In genomic region chr3:9352917-9353823, GRCh38 we compare ENCODE assay signal across 1 cellular context.
TF ChIP-seq lines count a peak whose summit lies in the region.

No MANE protein-coding gene starts in this region.

TF ChIP-seq in HepG2, 621 proteins besides CTCF, POLR2A, EP300 and RAD21 (continued from another document and continues in another):
- TF ChIP-seq DMTF1 (CRISPR knock-in tag; IDR thresholded peaks at IDR 0.05) (no peak), TARDBP (CRISPR knock-in tag; IDR thresholded peaks at IDR 0.05) (0 out of 2 replicates have a peak, but pooled peaks have one; percentile 9), TBP (CRISPR knock-in tag; IDR thresholded peaks at IDR 0.05) (no peak), USF2 (IDR thresholded peaks at IDR 0.05; ENCODE audit: low read depth, low read length) (no peak), USF2 (CRISPR knock-in tag; IDR thresholded peaks at IDR 0.05; ENCODE audit: borderline replicate concordance) (no peak), ZKSCAN8 (CRISPR knock-in tag; IDR thresholded peaks at IDR 0.05; ENCODE audit: borderline replicate concordance) (no peak), ZNF781 (CRISPR knock-in tag; IDR thresholded peaks at IDR 0.05; ENCODE audit: borderline replicate concordance, not compliant biosample characterization) (no peak), NCOA2 (CRISPR knock-in tag; IDR thresholded peaks at IDR 0.05) (peak; percentile 44; the same call in 1 of the 2 replicates), ZNF713 (CRISPR knock-in tag; IDR thresholded peaks at IDR 0.05) (no peak), ZNF775 (CRISPR knock-in tag; IDR thresholded peaks at IDR 0.05; ENCODE audit: borderline replicate concordance) (no peak; the same call in 1 of the 2 replicates), SPEN (CRISPR knock-in tag; IDR thresholded peaks at IDR 0.05; ENCODE audit: low read depth) (no peak), ADNP (CRISPR knock-in tag; IDR thresholded peaks at IDR 0.05) (no peak), SSRP1 (CRISPR knock-in tag; IDR thresholded peaks at IDR 0.05) (no peak), THRA (CRISPR knock-in tag; IDR thresholded peaks at IDR 0.05; ENCODE audit: borderline replicate concordance) (0 out of 2 replicates have a peak, but pooled peaks have one; percentile 30), ATF7 (IDR thresholded peaks at IDR 0.05) (no peak), ATF7 (CRISPR knock-in tag; IDR thresholded peaks at IDR 0.05) (no peak), GATA4 (IDR thresholded peaks at IDR 0.05; ENCODE audit: borderline replicate concordance, low read depth) (peak; percentile 24; the same call in 1 of the 2 replicates), ZNF777 (CRISPR knock-in tag; IDR thresholded peaks at IDR 0.05) (no peak), SNRNP70 (IDR thresholded peaks at IDR 0.05; ENCODE audit: low read depth, low read length) (no peak), ZFP37 (CRISPR knock-in tag; IDR thresholded peaks at IDR 0.05; ENCODE audit: borderline replicate concordance) (no peak), KDM6A (CRISPR knock-in tag; IDR thresholded peaks at IDR 0.05; ENCODE audit: low read depth) (0 out of 2 replicates have a peak, but pooled peaks have one; percentile 32), ZNF597 (CRISPR knock-in tag; IDR thresholded peaks at IDR 0.05) (no peak), TOE1 (CRISPR knock-in tag; IDR thresholded peaks at IDR 0.05) (no peak), ISL2 (CRISPR knock-in tag; IDR thresholded peaks at IDR 0.05) (peak; percentile 60; the same call in 1 of the 2 replicates), RAD51 (IDR thresholded peaks at IDR 0.05; ENCODE audit: borderline replicate concordance) (no peak), ZZZ3 (CRISPR knock-in tag; IDR thresholded peaks at IDR 0.05; ENCODE audit: borderline replicate concordance) (no peak), ZNF331 (CRISPR knock-in tag; IDR thresholded peaks at IDR 0.05) (peak; percentile 67), PAXIP1 (CRISPR knock-in tag; conservative IDR thresholded peaks at IDR 0.05) (peak; percentile 94), ATRX (CRISPR knock-in tag; IDR thresholded peaks at IDR 0.05; ENCODE audit: borderline replicate concordance) (no peak), ZNF350 (CRISPR knock-in tag; IDR thresholded peaks at IDR 0.05; ENCODE audit: borderline replicate concordance, low read depth) (no peak), ZNF576 (CRISPR knock-in tag; IDR thresholded peaks at IDR 0.05) (no peak), ZMYM3 (CRISPR knock-in tag; IDR thresholded peaks at IDR 0.05) (peak; percentile 18; the same call in 1 of the 2 replicates), KIAA2018 (CRISPR knock-in tag; IDR thresholded peaks at IDR 0.05; ENCODE audit: borderline replicate concordance) (no peak), ZNF329 (CRISPR knock-in tag; IDR thresholded peaks at IDR 0.05; ENCODE audit: low read depth) (no peak), ZSCAN9 (CRISPR knock-in tag; IDR thresholded peaks at IDR 0.05; ENCODE audit: borderline replicate concordance) (no peak; the same call in 1 of the 2 replicates), HNRNPL (IDR thresholded peaks at IDR 0.05; ENCODE audit: low read depth, low read length) (no peak), ATF5 (CRISPR knock-in tag; IDR thresholded peaks at IDR 0.05; ENCODE audit: low read depth) (no peak), ZNF207 (IDR thresholded peaks at IDR 0.05; ENCODE audit: borderline replicate concordance) (no peak), MYNN (CRISPR knock-in tag; IDR thresholded peaks at IDR 0.05; ENCODE audit: low read depth) (no peak), SP140L (CRISPR knock-in tag; IDR thresholded peaks at IDR 0.05; ENCODE audit: borderline replicate concordance) (no peak), E2F5 (CRISPR knock-in tag; conservative IDR thresholded peaks at IDR 0.05) (no peak), POGZ (CRISPR knock-in tag; IDR thresholded peaks at IDR 0.05) (no peak), HDAC2 (CRISPR knock-in tag; IDR thresholded peaks at IDR 0.05) (0 out of 2 replicates have a peak, but pooled peaks have one; percentile 16)
